ENCODE assay signal across 31 cellular contexts in the genomic region with DNA sequence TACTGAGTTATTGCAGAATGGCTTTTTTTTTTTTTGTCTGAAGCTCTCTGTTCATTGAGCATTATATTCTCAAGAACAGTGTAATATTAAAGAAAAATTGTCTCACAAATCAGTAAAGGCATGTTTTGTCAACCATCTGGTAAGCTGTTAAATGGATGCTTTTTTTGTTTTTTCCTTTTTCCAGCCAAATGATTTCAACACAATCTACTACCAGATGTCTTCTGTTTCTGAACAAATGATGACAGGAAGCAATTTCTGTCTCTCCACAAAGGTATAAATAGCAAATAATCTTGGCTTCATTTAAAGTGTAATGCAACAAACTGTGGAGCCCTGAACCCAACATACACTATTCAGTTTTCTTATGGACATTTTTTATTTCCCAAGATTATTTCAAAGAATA.
A peak's percentile ranks its signal among the peaks of the same experiment; 100 is the strongest.
DNase-seq lines count a peak whose midpoint lies in the region; ATAC-seq and TF ChIP-seq lines count a peak whose summit lies in the region.
"Had no signal": no experiment of that assay in that cellular context is flagged by ENCODE, and none has a peak within 500 bp of the region (broad histone marks: within the 10 kb centered on the region; RNA-seq: fewer than 3 reads in every experiment).

No MANE protein-coding gene starts in this region.

- TF ChIP-seq CTCF in fibroblast of pulmonary artery (IDR thresholded peaks at IDR 0.05; ENCODE audit: low read length, missing control alignments), result no peak
- no peak for TF ChIP-seq CTCF in uterus (IDR thresholded peaks at IDR 0.05)
- TF ChIP-seq CTCF in endothelial cell (IDR thresholded peaks at IDR 0.05; ENCODE audit: unreplicated experiment), result no peak

- no peaks in the 10 kb centered on the region for H3K36me3 Mint-ChIP-seq in endothelial cell (ENCODE audit: low read depth, unreplicated experiment)
- H3K36me3 Mint-ChIP-seq: activated CD8-positive, alpha-beta memory T cell treated with anti-CD3 and anti-CD28 coated beads, Interleukin-2, amount 10 ng/mL, durations not matched to agents 7 days and 5 days; naive thymus-derived CD8-positive, alpha-beta T cell had no signal

- no peak for TF ChIP-seq POLR2A in uterus (IDR thresholded peaks at IDR 0.05)

- ATAC-seq in left ventricle myocardium superior (peak; percentile 69), right cardiac atrium (no peak)
- ATAC-seq: A549; activated CD8-positive, alpha-beta memory T cell treated with anti-CD3 and anti-CD28 coated beads, Interleukin-2, amount 10 ng/mL, durations not matched to agents 7 days and 5 days; activated naive CD8-positive, alpha-beta T cell treated with anti-CD3 and anti-CD28 coated beads, Interleukin-2, amount 50 U/mL, for 24 hours; activated T-cell treated with anti-CD3 and anti-CD28 coated beads, Interleukin-2, amount 50 U/mL, for 4 hours; GM23338; naive thymus-derived CD8-positive, alpha-beta T cell; right lobe of liver had no signal

- H3K36me3 ChIP-seq in adipocyte (ENCODE audit: control insufficient read depth, insufficient read depth, low read length, severe bottlenecking) (no peaks in the 10 kb centered on the region), uterus (no peaks in the 10 kb centered on the region)
- H3K36me3 ChIP-seq: right lobe of liver, tibial nerve had no signal

- H3K9ac ChIP-seq in adipocyte (ENCODE audit: low read length), result no peak overlapping the region

- peaks cover 3% of the 10 kb centered on the region for H3K4me1 Mint-ChIP-seq in endothelial cell (ENCODE audit: unreplicated experiment)
- H3K4me1 Mint-ChIP-seq: activated CD8-positive, alpha-beta memory T cell treated with anti-CD3 and anti-CD28 coated beads, Interleukin-2, amount 10 ng/mL, durations not matched to agents 7 days and 5 days; activated naive CD8-positive, alpha-beta T cell treated with anti-CD3 and anti-CD28 coated beads, Interleukin-2, amount 50 U/mL, for 24 hours; central memory CD8-positive, alpha-beta T cell; GM23338; naive thymus-derived CD8-positive, alpha-beta T cell had no signal

- no peak overlapping the region for H3K4me3 Mint-ChIP-seq in endothelial cell (ENCODE audit: unreplicated experiment)
- H3K4me3 Mint-ChIP-seq: activated CD8-positive, alpha-beta memory T cell treated with anti-CD3 and anti-CD28 coated beads, Interleukin-2, amount 10 ng/mL, durations not matched to agents 7 days and 5 days; activated naive CD8-positive, alpha-beta T cell treated with anti-CD3 and anti-CD28 coated beads, Interleukin-2, amount 50 U/mL, for 24 hours; activated T-cell treated with anti-CD3 and anti-CD28 coated beads, Interleukin-2, amount 50 U/mL, for 4 hours; central memory CD8-positive, alpha-beta T cell; GM23338; naive thymus-derived CD8-positive, alpha-beta T cell had no signal

- no peaks in the 10 kb centered on the region for H3K9me3 Mint-ChIP-seq in endothelial cell (ENCODE audit: unreplicated experiment)
- H3K9me3 Mint-ChIP-seq: activated T-cell treated with anti-CD3 and anti-CD28 coated beads, Interleukin-2, amount 50 U/mL, for 4 hours; central memory CD8-positive, alpha-beta T cell; GM23338; naive thymus-derived CD8-positive, alpha-beta T cell had no signal

- no peaks in the 10 kb centered on the region for H3K27me3 ChIP-seq in right cardiac atrium (ENCODE audit: control insufficient read depth, insufficient read depth)
- H3K27me3 ChIP-seq in adipocyte (replicated peaks; ENCODE audit: control insufficient read depth, insufficient read depth, low read length), result no peaks in the 10 kb centered on the region
- no peaks in the 10 kb centered on the region for H3K27me3 ChIP-seq in uterus
- H3K27me3 ChIP-seq: dorsolateral prefrontal cortex, right lobe of liver, tibial nerve had no signal

- peaks cover 4% of the 10 kb centered on the region for H3K4me1 ChIP-seq in right cardiac atrium (ENCODE audit: control insufficient read depth, insufficient read depth, low read length)
- H3K4me1 ChIP-seq in adipocyte (ENCODE audit: control insufficient read depth, insufficient read depth, low read length), result peaks cover 7% of the 10 kb centered on the region
- H3K4me1 ChIP-seq in uterus, result peaks cover 0 to 11% of the 10 kb centered on the region in 2 donors
- H3K4me1 ChIP-seq: A549, right lobe of liver, tibial nerve had no signal

- no peak overlapping the region for H3K27ac Mint-ChIP-seq in endothelial cell (ENCODE audit: unreplicated experiment)
- H3K27ac Mint-ChIP-seq: activated CD8-positive, alpha-beta memory T cell treated with anti-CD3 and anti-CD28 coated beads, Interleukin-2, amount 10 ng/mL, durations not matched to agents 7 days and 5 days; activated naive CD8-positive, alpha-beta T cell treated with anti-CD3 and anti-CD28 coated beads, Interleukin-2, amount 50 U/mL, for 24 hours; GM23338; naive thymus-derived CD8-positive, alpha-beta T cell; progenitor cell of endocrine pancreas had no signal

- DNase-seq in left ventricle myocardium superior, result no peak
- DNase-seq in right cardiac atrium, result no peak
- peak; percentile 70 for DNase-seq in adipocyte (ENCODE audit: low read depth)
- DNase-seq in fibroblast of pulmonary artery (ENCODE audit: low read depth), result peak; percentile 59
- no peak for DNase-seq in uterus
- DNase-seq in stimulated activated CD8-positive, alpha-beta memory T cell treated with anti-CD3 and anti-CD28 coated beads, Interleukin-4, amount 100 ng/mL, for 48 hours, result no peak
- no peak for DNase-seq in endothelial cell (ENCODE audit: low spot score)
- DNase-seq in NCI-H748 treated with DMSO at 0.1 percent for 48 hours (lab: John Stamatoyannopoulos, UW), result no peak
- DNase-seq: activated CD4-positive, alpha-beta T cell treated with anti-CD3 and anti-CD28 coated beads, Interleukin-2, amount 50 U/mL, for 4 hours; activated CD4-positive, CD25-positive, alpha-beta regulatory T cell; activated CD8-positive, alpha-beta memory T cell treated with anti-CD3 and anti-CD28 coated beads, Interleukin-2, amount 10 ng/mL, durations not matched to agents 7 days and 5 days; activated gamma-delta T cell treated with Interleukin-2 at 50 U/mL for 16 hours; activated naive CD8-positive, alpha-beta T cell treated with anti-CD3 and anti-CD28 coated beads, Interleukin-2, amount 50 U/mL, for 24 hours; activated T-cell treated with anti-CD3 and anti-CD28 coated beads, Interleukin-2, amount 50 U/mL, for 4 hours; dorsolateral prefrontal cortex; GDM1; naive thymus-derived CD8-positive, alpha-beta T cell; NCI-H1436 treated with DMSO at 0.1 percent for 48 hours; NCI-H2081 treated with DMSO at 0.1 percent for 48 hours; NCI-H69; right lobe of liver; stimulated activated CD4-positive, alpha-beta T cell treated with anti-CD3 and anti-CD28 coated beads, Interleukin-12 subunit alpha, Interleukin-12 subunit beta, amount 100 ng/mL, for 4 hours; stimulated activated CD4-positive, alpha-beta T cell treated with anti-CD3 and anti-CD28 coated beads, Interleukin-4, amount 100 ng/mL, for 1 hour; T-helper 1 cell had no signal

- H3K27ac ChIP-seq in right cardiac atrium (ENCODE audit: low read length) (no peak overlapping the region), uterus (peak overlapping the region; percentile 12 to 47)
- H3K27ac ChIP-seq: A549, dorsolateral prefrontal cortex, right lobe of liver, RWPE1, SK-N-MC, tibial nerve had no signal

- intact Hi-C loops in left ventricle myocardium superior (cut with micrococcal nuclease) (no loop called here), right cardiac atrium (cut with DNase I) (no loop called here), uterus (cut with DNase I; ENCODE audit: low total_unique reads) (no loop called here)

- no peak overlapping the region for H3K4me3 ChIP-seq in right cardiac atrium (ENCODE audit: low read length)
- no peak overlapping the region for H3K4me3 ChIP-seq in adipocyte (ENCODE audit: low read length)
- H3K4me3 ChIP-seq in fibroblast of pulmonary artery (replicated peaks; ENCODE audit: low read depth, low read length), result no peak overlapping the region
- no peak overlapping the region for H3K4me3 ChIP-seq in uterus
- H3K4me3 ChIP-seq: A549, dorsolateral prefrontal cortex, GM23338, right lobe of liver, SK-N-MC, tibial nerve had no signal

- H3K9me3 ChIP-seq in right cardiac atrium (ENCODE audit: control insufficient read depth, low read length), result no peaks in the 10 kb centered on the region
- no peaks in the 10 kb centered on the region for H3K9me3 ChIP-seq in adipocyte (ENCODE audit: control insufficient read depth, low read length)
- no peaks in the 10 kb centered on the region for H3K9me3 ChIP-seq in uterus
- H3K9me3 ChIP-seq: A549, right lobe of liver, tibial nerve had no signal

- no peaks in the 10 kb centered on the region for H3K27me3 Mint-ChIP-seq in endothelial cell (ENCODE audit: unreplicated experiment)
- H3K27me3 Mint-ChIP-seq: activated naive CD8-positive, alpha-beta T cell treated with anti-CD3 and anti-CD28 coated beads, Interleukin-2, amount 50 U/mL, for 24 hours; central memory CD8-positive, alpha-beta T cell; progenitor cell of endocrine pancreas had no signal

Comparison
In these comparisons a context has a peak if more than half of its experiments do, and no peak if none do; other contexts are left out.
1. DNase-seq: peak in adipocyte (single experiment) and fibroblast of pulmonary artery (single experiment); none in left ventricle myocardium superior (single experiment), right cardiac atrium (0 of 3), uterus (0 of 2), stimulated activated CD8-positive, alpha-beta memory T cell treated with anti-CD3 and anti-CD28 coated beads, Interleukin-4, amount 100 ng/mL, for 48 hours (single experiment), endothelial cell (single experiment) and NCI-H748 treated with DMSO at 0.1 percent for 48 hours (single experiment).